In the genomic region with DNA sequence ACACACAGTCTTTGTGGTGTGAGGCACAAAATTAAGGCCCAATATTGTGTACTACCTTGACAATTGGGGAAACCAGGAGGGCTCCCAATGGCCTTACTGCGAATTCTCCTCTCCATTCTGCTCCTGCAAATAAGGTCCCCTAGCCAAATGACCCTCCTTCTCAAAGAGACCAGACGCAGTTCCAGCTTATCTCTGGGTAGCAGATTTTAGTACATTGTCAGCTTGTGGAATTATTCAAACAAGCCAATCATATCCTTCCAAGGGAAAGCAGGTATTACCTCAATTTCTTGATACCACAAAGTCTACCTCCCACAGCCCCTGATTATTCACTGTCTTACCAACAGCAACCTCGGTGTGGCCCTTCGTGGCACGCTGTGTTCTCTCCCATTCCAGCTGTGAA, we compare ENCODE assay signal across 17 cellular contexts. TPM values are rescaled to one million over a fixed set of nuclear protein-coding genes. Genes with fewer than 3 reads are reported as not detected.
A peak's percentile ranks its signal among the peaks of the same experiment; 100 is the strongest.
DNase-seq lines count a peak whose midpoint lies in the region; FAIRE-seq and TF ChIP-seq lines count a peak whose summit lies in the region.
"Had no signal": no experiment of that assay in that cellular context is flagged by ENCODE, and none has a peak within 500 bp of the region (broad histone marks: within the 10 kb centered on the region; RNA-seq: fewer than 3 reads in every experiment).

No MANE protein-coding gene starts in this region.

- CTCF ChIA-PET in mammary epithelial cell (lab: Charles Lee; ENCODE audit: low non-redundant PET) (no interaction called here), MCF 10A (lab: Yijun Ruan, JAX) (interaction anchor here (0.6 kb wide), 1 partner anchor 16 kb away, joined by 3 read pairs; no protein-coding TSS in a partner anchor)

- no peak overlapping the region for H3K4me3 Mint-ChIP-seq in MCF 10A (ENCODE audit: unreplicated experiment)
- H3K4me3 Mint-ChIP-seq in astrocyte (ENCODE audit: unreplicated experiment) = no peak overlapping the region
- H3K4me3 Mint-ChIP-seq in progenitor cell of endocrine pancreas (ENCODE audit: low read depth) = no peak overlapping the region
- H3K4me3 Mint-ChIP-seq: T-helper 17 cell had no signal

- H3K4me1 ChIP-seq in mammary epithelial cell (ENCODE audit: insufficient read depth, low read length) (peaks cover 5% of the 10 kb centered on the region), OCI-LY1 (ENCODE audit: insufficient read depth, low read length, severe bottlenecking) (peaks cover 16% of the 10 kb centered on the region), astrocyte (ENCODE audit: insufficient read depth, low read length) (no peaks in the 10 kb centered on the region), hepatocyte (ENCODE audit: insufficient read depth) (no peaks in the 10 kb centered on the region)

- TF ChIP-seq CTCF in mammary epithelial cell (conservative IDR thresholded peaks at IDR 0.05 in 1 of 2, IDR thresholded peaks at IDR 0.05 in 1 of 2; ENCODE audit: extremely low read depth in 1 of 2, insufficient read depth in 1 of 2, low read depth in 1 of 2, low read length in 2 of 2) (no peak), MCF 10A (IDR thresholded peaks at IDR 0.05; ENCODE audit: unreplicated experiment) (no peak), OCI-LY1 (IDR thresholded peaks at IDR 0.05; ENCODE audit: low read length) (no peak), astrocyte (IDR thresholded peaks at IDR 0.05; ENCODE audit: insufficient read depth, low read depth, low read length) (no peak), progenitor cell of endocrine pancreas (IDR thresholded peaks at IDR 0.05; ENCODE audit: unreplicated experiment) (no peak), hepatocyte (IDR thresholded peaks at IDR 0.05; ENCODE audit: poor library complexity) (no peak)

- TSS peak; percentile 67 for BruUV-seq in mammary epithelial cell (replicated peaks; lab: Mats Ljungman, UMichigan)
- no TSS peak for BruUV-seq in MCF 10A (replicated peaks; lab: Mats Ljungman, UMichigan)

- intact Hi-C loops in mammary epithelial cell (cut with micrococcal nuclease) = no loop called here
- intact Hi-C loops in MCF 10A (cut with micrococcal nuclease) = loop anchor here (10.0 kb wide), 1 partner anchor 222 kb away; a partner anchor contains a TSS

- in situ Hi-C loops in mammary epithelial cell (cut with MboI; ENCODE audit: low sequenced_read_pairs in 2 of 2) = no loop called here

- H2AFZ ChIP-seq in mammary epithelial cell (ENCODE audit: low read depth, low read length) (no peak overlapping the region), OCI-LY1 (ENCODE audit: low read length) (no peak overlapping the region), astrocyte (ENCODE audit: low read depth, low read length) (no peak overlapping the region), hepatocyte (no peak overlapping the region)

- H3K27ac Mint-ChIP-seq in MCF 10A (ENCODE audit: low read depth, unreplicated experiment) (no peak overlapping the region), astrocyte (ENCODE audit: unreplicated experiment) (no peak overlapping the region), progenitor cell of endocrine pancreas (no peak overlapping the region)

- H3K36me3 Mint-ChIP-seq in MCF 10A (ENCODE audit: insufficient read depth, unreplicated experiment) (no peaks in the 10 kb centered on the region), astrocyte (ENCODE audit: low read depth, unreplicated experiment) (no peaks in the 10 kb centered on the region), progenitor cell of endocrine pancreas (ENCODE audit: insufficient read depth) (no peaks in the 10 kb centered on the region)

- H3K9me2 ChIP-seq in OCI-LY1 (ENCODE audit: low read depth, low read length) = no peaks in the 10 kb centered on the region
- H3K9me2 ChIP-seq in hepatocyte (replicated peaks; ENCODE audit: insufficient read depth) = no peaks in the 10 kb centered on the region

- H3K36me3 ChIP-seq in mammary epithelial cell (ENCODE audit: insufficient read depth, low read length) (no peaks in the 10 kb centered on the region), OCI-LY1 (ENCODE audit: insufficient read depth, low read length) (peaks cover under 1% of the 10 kb centered on the region; the same call in 1 of the 2 replicates), astrocyte (ENCODE audit: insufficient read depth, low read length) (no peaks in the 10 kb centered on the region), hepatocyte (replicated peaks; ENCODE audit: insufficient read depth, low read depth) (no peaks in the 10 kb centered on the region)
- H3K36me3 ChIP-seq: Peyer's patch had no signal

- no peaks in the 10 kb centered on the region for H3K27me3 ChIP-seq in mammary epithelial cell (ENCODE audit: insufficient read depth, low read length)
- H3K27me3 ChIP-seq in OCI-LY1 (ENCODE audit: insufficient read depth, low read length) = no peaks in the 10 kb centered on the region
- no peaks in the 10 kb centered on the region for H3K27me3 ChIP-seq in astrocyte (ENCODE audit: insufficient read depth, low read length)
- H3K27me3 ChIP-seq in hepatocyte = no peaks in the 10 kb centered on the region
- H3K27me3 ChIP-seq: Peyer's patch had no signal

- peaks cover 64% of the 10 kb centered on the region for H3K27me3 Mint-ChIP-seq in MCF 10A (ENCODE audit: insufficient read depth, unreplicated experiment)
- peaks cover 6% of the 10 kb centered on the region for H3K27me3 Mint-ChIP-seq in astrocyte (ENCODE audit: low read depth, unreplicated experiment)
- H3K27me3 Mint-ChIP-seq in progenitor cell of endocrine pancreas = peaks cover 10% of the 10 kb centered on the region
- H3K27me3 Mint-ChIP-seq: T-helper 17 cell had no signal

- H3K79me2 ChIP-seq in mammary epithelial cell (ENCODE audit: insufficient read depth, low read length) (peaks cover 16% of the 10 kb centered on the region), OCI-LY1 (ENCODE audit: insufficient read depth, low read length) (peaks cover 6% of the 10 kb centered on the region; the same call in 1 of the 2 replicates), astrocyte (ENCODE audit: insufficient read depth, low read length) (no peaks in the 10 kb centered on the region), hepatocyte (peaks cover 2% of the 10 kb centered on the region)

- peaks cover 6% of the 10 kb centered on the region for H3K4me1 Mint-ChIP-seq in MCF 10A (ENCODE audit: insufficient read depth, unreplicated experiment)
- peaks cover 8% of the 10 kb centered on the region for H3K4me1 Mint-ChIP-seq in astrocyte (ENCODE audit: low read depth, unreplicated experiment)
- H3K4me1 Mint-ChIP-seq in progenitor cell of endocrine pancreas (ENCODE audit: low read depth) = peaks cover 6% of the 10 kb centered on the region

- H3K9ac ChIP-seq in mammary epithelial cell (ENCODE audit: insufficient read depth, low read length) (no peak overlapping the region), OCI-LY1 (ENCODE audit: low read length) (no peak overlapping the region), astrocyte (ENCODE audit: low read length) (no peak overlapping the region)
- H3K9ac ChIP-seq: BLaER1 treated with 17β-estradiol and CSF1 and Interleukin-3, amounts not matched to agents 10 nM and 100 nM had no signal

- no peak overlapping the region for H3K4me2 ChIP-seq in mammary epithelial cell (ENCODE audit: insufficient read depth, low read depth, low read length)
- H3K4me2 ChIP-seq in OCI-LY1 (ENCODE audit: low read length) = peak overlapping the region; percentile 74
- H3K4me2 ChIP-seq in astrocyte (ENCODE audit: low read length) = no peak overlapping the region
- H3K4me2 ChIP-seq in hepatocyte = no peak overlapping the region

- POLR2A ChIA-PET in MCF 10A (lab: Yijun Ruan, JAX) = interaction anchor here (1.4 kb wide), 1 partner anchor 215 kb away, joined by 3 read pairs; no protein-coding TSS in a partner anchor

- H3K9me3 Mint-ChIP-seq in MCF 10A (ENCODE audit: unreplicated experiment) = no peaks in the 10 kb centered on the region
- H3K9me3 Mint-ChIP-seq in astrocyte (ENCODE audit: unreplicated experiment) = no peaks in the 10 kb centered on the region
- peaks cover 9% of the 10 kb centered on the region for H3K9me3 Mint-ChIP-seq in progenitor cell of endocrine pancreas (ENCODE audit: low read depth)

- H3K9me3 ChIP-seq in mammary epithelial cell (replicated peaks; ENCODE audit: insufficient read depth, low read length) (no peaks in the 10 kb centered on the region), OCI-LY1 (ENCODE audit: low read length) (no peaks in the 10 kb centered on the region), astrocyte (ENCODE audit: insufficient read depth, low read depth, low read length) (no peaks in the 10 kb centered on the region), hepatocyte (ENCODE audit: low read depth) (no peaks in the 10 kb centered on the region)
- H3K9me3 ChIP-seq: BLaER1 treated with 17β-estradiol and CSF1 and Interleukin-3, amounts not matched to agents 10 nM and 100 nM; Peyer's patch had no signal

- H4K20me1 ChIP-seq in mammary epithelial cell (ENCODE audit: insufficient read depth, low read length) = no peaks in the 10 kb centered on the region
- H4K20me1 ChIP-seq in OCI-LY1 (ENCODE audit: insufficient read depth, low read length) = no peaks in the 10 kb centered on the region
- no peaks in the 10 kb centered on the region for H4K20me1 ChIP-seq in astrocyte (ENCODE audit: insufficient read depth, low read length)
- H4K20me1 ChIP-seq in hepatocyte (ENCODE audit: insufficient read depth, poor library complexity, severe bottlenecking) = no peaks in the 10 kb centered on the region
- H4K20me1 ChIP-seq: BLaER1 treated with 17β-estradiol and CSF1 and Interleukin-3, amounts not matched to agents 10 nM and 100 nM had no signal

- H3K4me3 ChIP-seq in mammary epithelial cell (replicated peaks in 1 of 3; ENCODE audit: insufficient read depth in 1 of 3, low read depth in 2 of 3, low read length in 3 of 3) (no peak overlapping the region), OCI-LY1 (ENCODE audit: low read depth, low read length, poor library complexity, severe bottlenecking) (peak overlapping the region; percentile 88), astrocyte (ENCODE audit: insufficient read depth, low read depth, low read length) (no peak overlapping the region), hepatocyte (no peak overlapping the region)
- H3K4me3 ChIP-seq: Peyer's patch had no signal

- DNase-seq in mammary epithelial cell (no peak), MCF 10A (ENCODE audit: unreplicated experiment) (no peak), astrocyte (ENCODE audit: low read depth) (no peak), SW 1271 (lab: John Stamatoyannopoulos, UW) (no peak), progenitor cell of endocrine pancreas (ENCODE audit: low spot score, unreplicated experiment) (no peak), NOMO-1 (lab: John Stamatoyannopoulos, UW; ENCODE audit: unreplicated experiment in 2 of 2) (no peak), hepatocyte (ENCODE audit: low spot score) (no peak)
- DNase-seq: 8988T, NCI-H1417, NCI-H187 treated with DMSO at 0.1 percent for 48 hours, NCI-H69, Peyer's patch, Right ventricle myocardium superior, T-helper 17 cell had no signal

- H3F3A ChIP-seq in OCI-LY1 (ENCODE audit: insufficient read depth, low read length) = no peaks in the 10 kb centered on the region

- FAIRE-seq in astrocyte (lab: Jason Lieb, UNC) = peak; percentile 82
- FAIRE-seq: H54 had no signal

- dilution Hi-C loops in mammary epithelial cell (cut with HindIII; ENCODE audit: low sequenced_read_pairs) = loop anchor here (5.0 kb wide), 1 partner anchor 69 kb away; a partner anchor contains a TSS

- H3K27ac ChIP-seq in mammary epithelial cell (ENCODE audit: insufficient read depth, low read depth, low read length) (no peak overlapping the region), OCI-LY1 (ENCODE audit: low read depth, low read length, poor library complexity, severe bottlenecking) (no peak overlapping the region), astrocyte (ENCODE audit: low read depth, low read length) (no peak overlapping the region), hepatocyte (no peak overlapping the region)
- H3K27ac ChIP-seq: BLaER1 treated with 17β-estradiol and CSF1 and Interleukin-3, amounts not matched to agents 10 nM and 100 nM; Peyer's patch had no signal

- 82% methylated on average over 5 of the region's 5 CpGs for WGBS in mammary epithelial cell (ENCODE audit: low coverage, missing lambda C conversion rate)
- WGBS in hepatocyte (ENCODE audit: low lambda C conversion rate, missing lambda C conversion rate) = 75% methylated on average over 5 of the region's 5 CpGs

RNA-seq across cellular contexts. Expression of a gene that starts 7.8 kb away (rescaled TPM):
- 10 to 100 TPM; 12.0 to 19.7 TPM for total RNA-seq in mammary epithelial cell
- 4.9 TPM for polyA plus RNA-seq in mammary epithelial cell
- 7.8 TPM for polyA minus RNA-seq in mammary epithelial cell
- total RNA-seq in MCF 10A (2022) = 11.4 and 12.5 TPM in 2 replicates
- 17.4 and 19.9 TPM in 2 replicates for total RNA-seq in astrocyte
- 40.4 and 41.3 TPM in 2 replicates for total RNA-seq in progenitor cell of endocrine pancreas
- total RNA-seq in hepatocyte = 25.2 and 26.4 TPM in 2 replicates
- 3.8 and 5.5 TPM in 2 replicates for polyA plus RNA-seq in hepatocyte
